Comparison of ENCODE assay signal across 9 cellular contexts in the genomic region with DNA sequence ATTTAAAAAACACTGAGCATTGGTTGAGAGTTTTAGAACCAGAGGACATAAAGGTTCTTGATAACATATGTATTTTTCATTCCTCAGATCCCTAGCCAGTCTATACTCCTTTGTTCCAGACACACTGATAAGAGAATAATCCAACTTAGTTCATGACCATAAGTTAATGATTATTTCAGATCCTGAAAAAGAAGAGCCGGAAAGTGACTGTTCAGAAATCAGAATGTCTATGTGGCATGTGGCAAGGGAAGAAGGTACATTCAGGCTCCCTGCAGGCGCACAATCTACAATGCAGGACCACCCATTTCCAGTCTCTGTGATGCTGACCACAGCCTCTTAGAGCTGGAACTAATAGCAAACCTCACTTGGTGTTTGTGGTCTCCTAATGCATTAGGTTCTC.
"Had no signal": no experiment of that assay in that cellular context is flagged by ENCODE, and none has a peak within 500 bp of the region (broad histone marks: within the 10 kb centered on the region; RNA-seq: fewer than 3 reads in every experiment).

No MANE protein-coding gene starts in this region.

- H3K27ac Mint-ChIP-seq: H9 had no signal

- FAIRE-seq: H54, K562 had no signal

- DNase-seq: GM23248, GOT3, H9, HCEC 1CT, IMR-90, KG1 had no signal

- H3K9ac ChIP-seq: GM23248 had no signal

- ATAC-seq: K562 had no signal

- H3K4me3 ChIP-seq: GM23248, K562 had no signal

- H3K27ac ChIP-seq: GM23248, HL-60 had no signal

- H2AFZ ChIP-seq: GM23248 had no signal

- H3K4me3 Mint-ChIP-seq: H9 had no signal
